2 cellular contexts compared by ENCODE assay signal in genomic region chr3:160653514-160653913, GRCh38.
TF ChIP-seq lines count a peak whose summit lies in the region.

No MANE protein-coding gene starts in this region.

TF ChIP-seq in liver, 16 proteins besides CTCF, POLR2A, EP300 and RAD21 (continued from another document):
- TF ChIP-seq FOXA1 (IDR thresholded peaks at IDR 0.05) (no peak), ZBTB33 (IDR thresholded peaks at IDR 0.05) (no peak), SP1 (IDR thresholded peaks at IDR 0.05) (no peak), GABPA (IDR thresholded peaks at IDR 0.05 in 1 of 2, conservative IDR thresholded peaks at IDR 0.05 in 1 of 2) (no peak), REST (IDR thresholded peaks at IDR 0.05) (no peak), EGR1 (IDR thresholded peaks at IDR 0.05; ENCODE audit: low read depth in 2 of 2) (no peak), MAX (IDR thresholded peaks at IDR 0.05) (no peak), JUND (IDR thresholded peaks at IDR 0.05) (no peak), YY1 (IDR thresholded peaks at IDR 0.05) (no peak), HNF4A (conservative IDR thresholded peaks at IDR 0.05) (no peak)

TF ChIP-seq in HepG2, 621 proteins besides CTCF, POLR2A, EP300 and RAD21 (continued from another document):
- no peak for TF ChIP-seq ZNF280D (CRISPR knock-in tag; IDR thresholded peaks at IDR 0.05)
- no peak for TF ChIP-seq ZNF770 (CRISPR knock-in tag; IDR thresholded peaks at IDR 0.05)
- TF ChIP-seq MED1 (CRISPR knock-in tag; IDR thresholded peaks at IDR 0.05), result no peak
- no peak for TF ChIP-seq NFRKB (IDR thresholded peaks at IDR 0.05)
- TF ChIP-seq ZNF446 (CRISPR knock-in tag; IDR thresholded peaks at IDR 0.05), result no peak
- TF ChIP-seq ZNF512B (CRISPR knock-in tag; IDR thresholded peaks at IDR 0.05; ENCODE audit: borderline replicate concordance), result no peak
- TF ChIP-seq MAFG (CRISPR knock-in tag; IDR thresholded peaks at IDR 0.05), result no peak
- no peak for TF ChIP-seq ATF1 (CRISPR knock-in tag; IDR thresholded peaks at IDR 0.05)
- TF ChIP-seq CCAR2 (optimal IDR thresholded peaks at IDR 0.05; ENCODE audit: low read depth, low read length), result no peak
- TF ChIP-seq BATF2 (CRISPR knock-in tag; IDR thresholded peaks at IDR 0.05), result no peak
- TF ChIP-seq SYNCRIP (IDR thresholded peaks at IDR 0.05; ENCODE audit: insufficient read depth, low read depth, low read length), result no peak
- no peak for TF ChIP-seq ZFP36L1 (CRISPR knock-in tag; IDR thresholded peaks at IDR 0.05)
- TF ChIP-seq ATF2 (CRISPR knock-in tag; IDR thresholded peaks at IDR 0.05), result no peak
- TF ChIP-seq MYPOP (CRISPR knock-in tag; IDR thresholded peaks at IDR 0.05), result no peak
- TF ChIP-seq ZNF703 (CRISPR knock-in tag; IDR thresholded peaks at IDR 0.05; ENCODE audit: borderline replicate concordance), result no peak
- no peak for TF ChIP-seq ZNF619 (CRISPR knock-in tag; IDR thresholded peaks at IDR 0.05)
